21 cellular contexts compared by ENCODE assay signal in genomic region chr11:134371436-134372185, GRCh38. TPM values are rescaled to one million over a fixed set of nuclear protein-coding genes. Genes with fewer than 3 reads are reported as not detected.
DNase-seq lines count a peak whose midpoint lies in the region; ATAC-seq and TF ChIP-seq lines count a peak whose summit lies in the region.
"Had no signal": no experiment of that assay in that cellular context is flagged by ENCODE, and none has a peak within 500 bp of the region (broad histone marks: within the 10 kb centered on the region; RNA-seq: fewer than 3 reads in every experiment).

No MANE protein-coding gene starts in this region.

- no peak overlapping the region for H2AFZ ChIP-seq in neural cell (ENCODE audit: low read depth, low read length)

- no peaks in the 10 kb centered on the region for H3K4me1 ChIP-seq in spleen
- H3K4me1 ChIP-seq: BE2C had no signal

- no peaks in the 10 kb centered on the region for H3K27me3 ChIP-seq in neural cell (ENCODE audit: insufficient read depth, low read depth, low read length)
- no peaks in the 10 kb centered on the region for H3K27me3 ChIP-seq in spleen (replicated peaks in 1 of 7)
- H3K27me3 ChIP-seq: BE2C had no signal

- no peaks in the 10 kb centered on the region for H4K20me1 ChIP-seq in neural cell (ENCODE audit: insufficient read depth)

- H3K4me3 Mint-ChIP-seq in natural killer cell treated with Interleukin-12 subunit alpha and Interleukin-12 subunit beta and Interleukin-15 and Interleukin-18, amount 100 ng/mL, for 72 hours = no peak overlapping the region
- no peak overlapping the region for H3K4me3 Mint-ChIP-seq in natural killer cell
- H3K4me3 Mint-ChIP-seq: CD4-positive, CD25-positive, alpha-beta regulatory T cell had no signal

- intact Hi-C loops in natural killer cell (cut with micrococcal nuclease) = no loop called here
- intact Hi-C loops in spleen (cut with DNase I; ENCODE audit: low total_unique reads) = no loop called here

- no peaks in the 10 kb centered on the region for H3K27me3 Mint-ChIP-seq in natural killer cell treated with Interleukin-12 subunit alpha and Interleukin-12 subunit beta and Interleukin-15 and Interleukin-18, amount 100 ng/mL, for 72 hours
- H3K27me3 Mint-ChIP-seq in natural killer cell (ENCODE audit: low read depth in 2 of 2) = no peaks in the 10 kb centered on the region

- no peak overlapping the region for H3K4me2 ChIP-seq in neural cell (ENCODE audit: low read length)

- H3K4me3 ChIP-seq in neural cell (ENCODE audit: low read length) (no peak overlapping the region), spleen (no peak overlapping the region)

- H3K79me2 ChIP-seq in neural cell (replicated peaks; ENCODE audit: insufficient read depth, low read length) = no peaks in the 10 kb centered on the region

- whole genome bisulfite sequencing in spleen, 5 donors = 83 to 94% (median 89%) methylated on average over 22 of the region's 22 CpGs

- H3F3A ChIP-seq in neural cell (ENCODE audit: insufficient read depth, low read length, poor library complexity, severe bottlenecking) = no peaks in the 10 kb centered on the region

- H3K27ac Mint-ChIP-seq in natural killer cell treated with Interleukin-12 subunit alpha and Interleukin-12 subunit beta and Interleukin-15 and Interleukin-18, amount 100 ng/mL, for 72 hours = no peak overlapping the region
- no peak overlapping the region for H3K27ac Mint-ChIP-seq in natural killer cell
- H3K27ac Mint-ChIP-seq: CD4-positive, CD25-positive, alpha-beta regulatory T cell had no signal

- peak; percentile 8 for DNase-seq in natural killer cell treated with Interleukin-12 subunit alpha and Interleukin-12 subunit beta and Interleukin-15 and Interleukin-18, amount 100 ng/mL, for 72 hours (ENCODE audit: low spot score)
- DNase-seq in natural killer cell (no peak), spleen (peak; percentile 64), NCI-H1092 treated with DMSO at 0.1 percent for 48 hours (lab: John Stamatoyannopoulos, UW) (no peak)
- no peak for DNase-seq in NK-92 treated with Interleukin-12 subunit alpha and Interleukin-12 subunit beta, amount 100 ng/mL, for 24 hours (lab: John Stamatoyannopoulos, UW)
- no peak for DNase-seq in effector CD8-positive, alpha-beta T cell (lab: John Stamatoyannopoulos, UW)
- DNase-seq: BE2C; CD4-positive, CD25-positive, alpha-beta regulatory T cell; DMS153; DND-41; H7; KBM-7; MV-4-11; NCI-H446; NCI-H524 treated with DMSO at 0.1 percent for 48 hours; RPMI8226; SHP77 had no signal

- H3K9me3 ChIP-seq in neural cell (ENCODE audit: low read length) = no peaks in the 10 kb centered on the region
- H3K9me3 ChIP-seq in spleen = no peaks in the 10 kb centered on the region
- H3K9me3 ChIP-seq: BE2C had no signal

- H3K36me3 Mint-ChIP-seq in natural killer cell treated with Interleukin-12 subunit alpha and Interleukin-12 subunit beta and Interleukin-15 and Interleukin-18, amount 100 ng/mL, for 72 hours = no peaks in the 10 kb centered on the region
- H3K36me3 Mint-ChIP-seq in natural killer cell = no peaks in the 10 kb centered on the region
- H3K36me3 Mint-ChIP-seq: CD4-positive, CD25-positive, alpha-beta regulatory T cell had no signal

- no peak for TF ChIP-seq CTCF in natural killer cell (IDR thresholded peaks at IDR 0.05)
- TF ChIP-seq CTCF in neural cell (IDR thresholded peaks at IDR 0.05; ENCODE audit: poor library complexity, severe bottlenecking) = no peak
- no peak for TF ChIP-seq CTCF in spleen (IDR thresholded peaks at IDR 0.05 in 8 of 11, conservative IDR thresholded peaks at IDR 0.05 in 3 of 11)

- no peak for TF ChIP-seq EP300 in neural cell (conservative IDR thresholded peaks at IDR 0.05; ENCODE audit: poor library complexity, severe bottlenecking)

- H3K4me1 Mint-ChIP-seq in natural killer cell treated with Interleukin-12 subunit alpha and Interleukin-12 subunit beta and Interleukin-15 and Interleukin-18, amount 100 ng/mL, for 72 hours (ENCODE audit: low read depth in 2 of 2) = peaks cover 0 to 5% of the 10 kb centered on the region in 2 donors
- peaks cover 0 to 8% of the 10 kb centered on the region in 2 donors for H3K4me1 Mint-ChIP-seq in natural killer cell
- H3K4me1 Mint-ChIP-seq: CD4-positive, CD25-positive, alpha-beta regulatory T cell had no signal

- no peaks in the 10 kb centered on the region for H3K9me3 Mint-ChIP-seq in natural killer cell treated with Interleukin-12 subunit alpha and Interleukin-12 subunit beta and Interleukin-15 and Interleukin-18, amount 100 ng/mL, for 72 hours
- H3K9me3 Mint-ChIP-seq in natural killer cell = no peaks in the 10 kb centered on the region
- H3K9me3 Mint-ChIP-seq: CD4-positive, CD25-positive, alpha-beta regulatory T cell had no signal

- no peak for ATAC-seq in natural killer cell treated with Interleukin-12 subunit alpha and Interleukin-12 subunit beta and Interleukin-15 and Interleukin-18, amount 100 ng/mL, for 72 hours
- ATAC-seq in natural killer cell = no peak

- no peak for TF ChIP-seq POLR2A in spleen (IDR thresholded peaks at IDR 0.05)

- no peaks in the 10 kb centered on the region for H3K9me2 ChIP-seq in neural cell (ENCODE audit: insufficient read depth, low read length)

- H3K27ac ChIP-seq in neural cell (ENCODE audit: low read length) = no peak overlapping the region
- no peak overlapping the region for H3K27ac ChIP-seq in spleen
- H3K27ac ChIP-seq: 22Rv1 had no signal

- H3K9ac ChIP-seq in neural cell (ENCODE audit: low read length) = no peak overlapping the region

- no peaks in the 10 kb centered on the region for H3K36me3 ChIP-seq in neural cell (ENCODE audit: insufficient read depth, low read length)
- no peaks in the 10 kb centered on the region for H3K36me3 ChIP-seq in spleen
- H3K36me3 ChIP-seq: BE2C had no signal

- TF ChIP-seq RAD21 in neural cell (conservative IDR thresholded peaks at IDR 0.05) = no peak

TF ChIP-seq in neural cell, 6 proteins besides CTCF, POLR2A, EP300 and RAD21:
- TF ChIP-seq POLR2AphosphoS5 (IDR thresholded peaks at IDR 0.05) (peak; percentile 9), EZH2 (IDR thresholded peaks at IDR 0.05; ENCODE audit: borderline replicate concordance, insufficient read depth, low read length, poor library complexity, severe bottlenecking) (no peak)

RNA-seq across cellular contexts. Expression of gene GLB1L2, which starts 39.8 kb away (rescaled TPM):
- 10 to 100 TPM in 1 of 2 donors, 1 to 10 TPM in 1; 1.7 to 15.0 TPM for total RNA-seq in natural killer cell treated with Interleukin-12 subunit alpha and Interleukin-12 subunit beta and Interleukin-15 and Interleukin-18, amount 100 ng/mL, for 72 hours
- 1 to 10 TPM in 1 of 3 donors, under 1 TPM in 2; 0.57 to 3.3 (median 0.61) TPM for total RNA-seq in natural killer cell
- 1.6 and 4.0 TPM in 2 replicates for polyA plus RNA-seq in neural cell
- 2.4 and 3.6 TPM in 2 replicates for polyA minus RNA-seq in neural cell
- total RNA-seq in spleen = 1 to 10 TPM in 1 of 7 donors, under 1 TPM in 5, not detected in 1; 0.36 to 1.5 (median 0.65) TPM
- under 1 TPM; 0.29 to 0.48 (median 0.46) TPM for polyA plus RNA-seq in spleen
- total RNA-seq: LHCN-M2 had no signal

RNA-seq across cellular contexts. Expression of gene B3GAT1, which starts 40.4 kb away (rescaled TPM):
- 10 to 100 TPM in 1 of 2 donors, 1 to 10 TPM in 1; 5.4 to 10.2 TPM for total RNA-seq in natural killer cell treated with Interleukin-12 subunit alpha and Interleukin-12 subunit beta and Interleukin-15 and Interleukin-18, amount 100 ng/mL, for 72 hours
- total RNA-seq in natural killer cell = 10 to 100 TPM; 41.3 to 78.4 (median 65.1) TPM
- polyA plus RNA-seq in neural cell = 28.2 and 34.5 TPM in 2 replicates
- 50.4 and 52.2 TPM in 2 replicates for polyA minus RNA-seq in neural cell
- total RNA-seq in spleen = 1 to 10 TPM in 6 of 7 donors, under 1 TPM in 1; 0.81 to 4.0 (median 1.7) TPM
- polyA plus RNA-seq in spleen = 1 to 10 TPM in 1 of 3 donors, under 1 TPM in 2; 0.43 to 2.1 (median 0.96) TPM
- total RNA-seq: LHCN-M2, MCF 10A had no signal
- polyA plus RNA-seq: CD4-positive, CD25-positive, alpha-beta regulatory T cell had no signal

Comparison
In these comparisons a context has a peak if more than half of its experiments do, and no peak if none do; other contexts are left out.
1. DNase-seq: peak in natural killer cell treated with Interleukin-12 subunit alpha and Interleukin-12 subunit beta and Interleukin-15 and Interleukin-18, amount 100 ng/mL, for 72 hours (single experiment) and spleen (single experiment); none in natural killer cell (single experiment), NK-92 treated with Interleukin-12 subunit alpha and Interleukin-12 subunit beta, amount 100 ng/mL, for 24 hours (single experiment), NCI-H1092 treated with DMSO at 0.1 percent for 48 hours (single experiment) and effector CD8-positive, alpha-beta T cell (single experiment).